19 cellular contexts compared by ENCODE assay signal in genomic region chr2:105909215-105909614, GRCh38.
A peak's percentile ranks its signal among the peaks of the same experiment; 100 is the strongest.
DNase-seq lines count a peak whose midpoint lies in the region; ATAC-seq, FAIRE-seq and TF ChIP-seq lines count a peak whose summit lies in the region.
"Had no signal": no experiment of that assay in that cellular context is flagged by ENCODE, and none has a peak within 500 bp of the region (broad histone marks: within the 10 kb centered on the region; RNA-seq: fewer than 3 reads in every experiment).

No MANE protein-coding gene starts in this region.

- H3K36me3 ChIP-seq in H1 (ENCODE audit: control insufficient read depth in 2 of 4, insufficient read depth in 4 of 4, low read length in 3 of 4) (no peaks in the 10 kb centered on the region), gastrocnemius medialis (no peaks in the 10 kb centered on the region), GM23248 (ENCODE audit: low read depth) (no peaks in the 10 kb centered on the region), colonic mucosa (no peaks in the 10 kb centered on the region)
- H3K36me3 ChIP-seq: SJCRH30 had no signal

- H3K4ac ChIP-seq in H1 (replicated peaks; ENCODE audit: insufficient read length, low read depth, low read length): no peak overlapping the region

- no peaks in the 10 kb centered on the region for H3K9me2 ChIP-seq in GM23248 (ENCODE audit: insufficient read depth)

- CTCF ChIA-PET in H1 (lab: Charles Lee; ENCODE audit: partially characterized antibody): interaction anchor here (0.8 kb wide), 1 partner anchor 333 kb away, joined by 3 read pairs; no protein-coding TSS in a partner anchor

- H3K9ac ChIP-seq in H1 (replicated peaks in 1 of 4; ENCODE audit: extremely low read depth in 1 of 4, low read depth in 3 of 4, low read length in 3 of 4) (no peak overlapping the region), GM23248 (no peak overlapping the region), colonic mucosa (ENCODE audit: low read depth in 2 of 2, low read length in 2 of 2) (no peak overlapping the region)

- H3K4me1 ChIP-seq in H1 (replicated peaks in 1 of 4; ENCODE audit: control insufficient read depth in 3 of 4, insufficient read depth in 4 of 4, low read length in 3 of 4) (no peaks in the 10 kb centered on the region), gastrocnemius medialis (peaks cover 38 to 45% of the 10 kb centered on the region in 2 donors), GM23248 (ENCODE audit: insufficient read depth) (no peaks in the 10 kb centered on the region), colonic mucosa (no peaks in the 10 kb centered on the region)

- ATAC-seq in gastrocnemius medialis: no peak

- no peak for TF ChIP-seq CTCF in H1 (IDR thresholded peaks at IDR 0.05; ENCODE audit: control extremely low read depth in 1 of 3, insufficient read depth in 1 of 3, low read depth in 1 of 3, low read length in 3 of 3)
- no peak for TF ChIP-seq CTCF in gastrocnemius medialis (IDR thresholded peaks at IDR 0.05 in 4 of 5, conservative IDR thresholded peaks at IDR 0.05 in 1 of 5)
- TF ChIP-seq CTCF in colonic mucosa (IDR thresholded peaks at IDR 0.05): no peak

- POLR2A ChIA-PET in H1 (lab: Charles Lee; ENCODE audit: partially characterized antibody): no interaction called here

- H3F3A ChIP-seq in GM23248 (ENCODE audit: insufficient read depth): no peaks in the 10 kb centered on the region

- H3K27ac ChIP-seq in H1 (ENCODE audit: low read depth, low read length) (no peak overlapping the region), gastrocnemius medialis (peak overlapping the region; percentile 78 to 91 (median 88)), GM23248 (no peak overlapping the region), colonic mucosa (no peak overlapping the region)
- H3K27ac ChIP-seq: SJCRH30 had no signal

- no peak overlapping the region for H2BK12ac ChIP-seq in H1 (ENCODE audit: low read depth, low read length)

- H4K5ac ChIP-seq in H1 (ENCODE audit: insufficient read length, low read depth, low read length): no peak overlapping the region

- H3K79me1 ChIP-seq in H1 (ENCODE audit: low read depth, low read length): no peaks in the 10 kb centered on the region

- no peak overlapping the region for H3K14ac ChIP-seq in H1 (ENCODE audit: insufficient read length)

- TF ChIP-seq RAD21 in H1 (IDR thresholded peaks at IDR 0.05 in 1 of 2, conservative IDR thresholded peaks at IDR 0.05 in 1 of 2; ENCODE audit: low read depth in 2 of 2, low read length in 2 of 2): no peak

- H3K79me2 ChIP-seq in H1 (ENCODE audit: control insufficient read depth in 1 of 2, insufficient read depth in 2 of 2, low read length in 2 of 2) (no peaks in the 10 kb centered on the region), GM23248 (ENCODE audit: insufficient read depth) (no peaks in the 10 kb centered on the region)

- H3K27me3 ChIP-seq in H1 (replicated peaks in 1 of 4; ENCODE audit: control insufficient read depth in 3 of 4, extremely low read depth in 1 of 4, insufficient read depth in 3 of 4, low read length in 3 of 4): no peaks in the 10 kb centered on the region
- no peaks in the 10 kb centered on the region for H3K27me3 ChIP-seq in gastrocnemius medialis
- H3K27me3 ChIP-seq in GM23248 (replicated peaks; ENCODE audit: insufficient read depth): no peaks in the 10 kb centered on the region
- H3K27me3 ChIP-seq in colonic mucosa: no peaks in the 10 kb centered on the region
- H3K27me3 ChIP-seq: SJCRH30 had no signal

- no peaks in the 10 kb centered on the region; a peak in 1 of 4 replicates for H3K9me3 ChIP-seq in H1 (ENCODE audit: insufficient read depth in 2 of 2, low read depth in 1 of 2, low read length in 1 of 2)
- no peaks in the 10 kb centered on the region for H3K9me3 ChIP-seq in gastrocnemius medialis
- H3K9me3 ChIP-seq in GM23248 (ENCODE audit: low read depth): no peaks in the 10 kb centered on the region
- no peaks in the 10 kb centered on the region for H3K9me3 ChIP-seq in colonic mucosa
- H3K9me3 ChIP-seq: SJCRH30 had no signal

- no peak overlapping the region for H3K4me3 Mint-ChIP-seq in activated naive CD8-positive, alpha-beta T cell
- no peak overlapping the region for H3K4me3 Mint-ChIP-seq in activated naive CD8-positive, alpha-beta T cell treated with anti-CD3 and anti-CD28 coated beads for 36 hours
- H3K4me3 Mint-ChIP-seq: CD4-positive, alpha-beta T cell had no signal

- H2BK20ac ChIP-seq in H1 (ENCODE audit: low read length): no peak overlapping the region

- TF ChIP-seq POLR2A in H1 (IDR thresholded peaks at IDR 0.05; ENCODE audit: control extremely low read depth in 1 of 2, low read depth in 2 of 2, low read length in 2 of 2): no peak
- no peak for TF ChIP-seq POLR2A in gastrocnemius medialis (IDR thresholded peaks at IDR 0.05)

- WGBS in H1 (ENCODE audit: extremely low coverage in 1 of 2, insufficient coverage in 1 of 2, insufficient read length in 1 of 2, insufficient replicate concordance in 2 of 2, low coverage in 1 of 2, low lambda C conversion rate in 2 of 2, missing lambda C conversion rate in 1 of 2), 2 experiments: 85% methylated on average over 4 of the region's 4 CpGs; no CpG with 5 or more reads in 1 of the 2 experiments
- 57 to 59% methylated on average over 4 of the region's 4 CpGs for WGBS in GM23248 (ENCODE audit: low coverage in 1 of 2, low lambda C conversion rate in 2 of 2, missing lambda C conversion rate in 2 of 2), 2 experiments

- no peak for TF ChIP-seq EP300 in H1 (IDR thresholded peaks at IDR 0.05; ENCODE audit: borderline replicate concordance in 1 of 2, low read depth in 2 of 2, low read length in 2 of 2)

- peaks cover 55% of the 10 kb centered on the region for H3K4me1 Mint-ChIP-seq in activated naive CD8-positive, alpha-beta T cell (ENCODE audit: low read depth)
- H3K4me1 Mint-ChIP-seq in activated naive CD8-positive, alpha-beta T cell treated with anti-CD3 and anti-CD28 coated beads for 36 hours: peaks cover 37% of the 10 kb centered on the region

- no peak for FAIRE-seq in H1 (lab: Jason Lieb, UNC)
- FAIRE-seq: A204.1, D721Med, GM12892 had no signal

- no peak for DNase-seq in activated naive CD8-positive, alpha-beta T cell treated with anti-CD3 and anti-CD28 coated beads for 36 hours
- DNase-seq in MV-4-11 (lab: John Stamatoyannopoulos, UW): peak; percentile 34
- DNase-seq in H1 (ENCODE audit: low read depth in 1 of 2, low spot score in 2 of 2): no peak
- no peak for DNase-seq in gastrocnemius medialis
- no peak for DNase-seq in GM23248
- no peak for DNase-seq in colonic mucosa
- no peak for DNase-seq in T-helper 9 cell
- DNase-seq: CD4-positive, alpha-beta T cell; DND-41; GDM1; IMR-90; NCI-H1436 treated with DMSO at 0.1 percent for 48 hours; NCI-H2081 treated with DMSO at 0.1 percent for 48 hours; NCI-H774; SJCRH30 had no signal

- H4K20me1 ChIP-seq in H1 (replicated peaks in 1 of 2; ENCODE audit: control insufficient read depth in 1 of 2, insufficient read depth in 2 of 2, low read length in 2 of 2): no peaks in the 10 kb centered on the region
- H4K20me1 ChIP-seq in GM23248 (ENCODE audit: insufficient read depth): no peaks in the 10 kb centered on the region

- no peak overlapping the region for H4K8ac ChIP-seq in H1 (ENCODE audit: extremely low read depth, insufficient read depth, low read length)

- in situ Hi-C loops in gastrocnemius medialis (cut with MboI; ENCODE audit: low sequenced_read_pairs in 4 of 4): no loop called here
- in situ Hi-C loops in GM23248 (cut with MboI): no loop called here

- H3K23me2 ChIP-seq in H1 (ENCODE audit: low read depth, low read length): no peaks in the 10 kb centered on the region

- H2BK5ac ChIP-seq in H1 (ENCODE audit: low read depth, low read length): no peak overlapping the region

- H3K36me3 Mint-ChIP-seq in activated naive CD8-positive, alpha-beta T cell: peaks cover under 1% of the 10 kb centered on the region
- H3K36me3 Mint-ChIP-seq in activated naive CD8-positive, alpha-beta T cell treated with anti-CD3 and anti-CD28 coated beads for 36 hours: peaks cover 5% of the 10 kb centered on the region

- H2AFZ ChIP-seq in H1 (ENCODE audit: low read length) (peak overlapping the region; percentile 50; the same call in 1 of the 2 replicates), GM23248 (no peak overlapping the region)

- H2AK5ac ChIP-seq in H1 (ENCODE audit: low read depth, low read length): no peak overlapping the region

- intact Hi-C loops in gastrocnemius medialis (cut with DNase I; ENCODE audit: low total_unique reads) (loop anchor here (5.0 to 10.0 kb wide), 3 partner anchors 42 to 514 kb away; partner anchors contain the start of gene FHL2), colonic mucosa (cut with DNase I) (no loop called here)

- H2BK15ac ChIP-seq in H1 (ENCODE audit: low read length): no peak overlapping the region

- H3K18ac ChIP-seq in H1 (ENCODE audit: extremely low read depth, low read length): no peak overlapping the region

- H2BK120ac ChIP-seq in H1 (replicated peaks; ENCODE audit: low read depth, low read length): no peak overlapping the region

- H3K27ac Mint-ChIP-seq in activated naive CD8-positive, alpha-beta T cell: peak overlapping the region; percentile 16
- H3K27ac Mint-ChIP-seq in activated naive CD8-positive, alpha-beta T cell treated with anti-CD3 and anti-CD28 coated beads for 36 hours: no peak overlapping the region
- H3K27ac Mint-ChIP-seq: CD4-positive, alpha-beta T cell had no signal

- peaks cover 1% of the 10 kb centered on the region for H3K9me3 Mint-ChIP-seq in activated naive CD8-positive, alpha-beta T cell (ENCODE audit: low read depth)
- H3K9me3 Mint-ChIP-seq in activated naive CD8-positive, alpha-beta T cell treated with anti-CD3 and anti-CD28 coated beads for 36 hours: peaks cover 7% of the 10 kb centered on the region

- no peak overlapping the region for H3K23ac ChIP-seq in H1 (ENCODE audit: insufficient read length)

- no peaks in the 10 kb centered on the region for H3K27me3 Mint-ChIP-seq in activated naive CD8-positive, alpha-beta T cell
- H3K27me3 Mint-ChIP-seq in activated naive CD8-positive, alpha-beta T cell treated with anti-CD3 and anti-CD28 coated beads for 36 hours: no peaks in the 10 kb centered on the region
- H3K27me3 Mint-ChIP-seq: CD4-positive, alpha-beta T cell had no signal

- H3K4me2 ChIP-seq in H1 (ENCODE audit: insufficient read depth in 1 of 2, low read depth in 2 of 2, low read length in 2 of 2) (no peak overlapping the region), GM23248 (ENCODE audit: unreplicated experiment) (no peak overlapping the region)

- no peak overlapping the region for H3K56ac ChIP-seq in H1 (replicated peaks; ENCODE audit: insufficient read length, low read depth, low read length)

- no peak overlapping the region for H3K4me3 ChIP-seq in H1 (ENCODE audit: extremely low read depth in 1 of 4, insufficient read depth in 2 of 4, low read depth in 3 of 4, low read length in 4 of 4)
- H3K4me3 ChIP-seq in gastrocnemius medialis: no peak overlapping the region
- H3K4me3 ChIP-seq in GM23248: no peak overlapping the region
- H3K4me3 ChIP-seq in colonic mucosa: no peak overlapping the region
- H3K4me3 ChIP-seq: SJCRH30 had no signal

- no peak overlapping the region for H4K91ac ChIP-seq in H1 (replicated peaks; ENCODE audit: insufficient read length, low read length)

TF ChIP-seq in H1, 55 proteins besides CTCF, POLR2A, EP300 and RAD21 (continues in another document):
- no peak for TF ChIP-seq CHD2 (IDR thresholded peaks at IDR 0.05; ENCODE audit: low read length)
- TF ChIP-seq GTF2F1 (IDR thresholded peaks at IDR 0.05; ENCODE audit: borderline replicate concordance, low read depth, low read length): no peak

Comparison
In these comparisons a context has a peak if more than half of its experiments do, and no peak if none do; other contexts are left out.
1. H3K27ac ChIP-seq: peak in gastrocnemius medialis (4 of 4); none in H1 (single experiment), GM23248 (single experiment) and colonic mucosa (single experiment).